ENCODE assay signal across 1 cellular context in genomic region chr6:119557239-119557638, GRCh38.
TF ChIP-seq lines count a peak whose summit lies in the region.

No MANE protein-coding gene starts in this region.

TF ChIP-seq in K562, 482 proteins besides CTCF, POLR2A, EP300 and RAD21 (continued from another document):
- peak; percentile 36; the same call in 1 of the 2 replicates for TF ChIP-seq SMAD4 (CRISPR knock-in tag; conservative IDR thresholded peaks at IDR 0.05)
TF ChIP-seq in K562: peak in this region for 10.
